In genomic region chr21:42362700-42363099, GRCh38 we compare ENCODE assay signal across 26 cellular contexts. TPM values are rescaled to one million over a fixed set of nuclear protein-coding genes. Genes with fewer than 3 reads are reported as not detected.
DNase-seq lines count a peak whose midpoint lies in the region; ATAC-seq and TF ChIP-seq lines count a peak whose summit lies in the region.
"Had no signal": no experiment of that assay in that cellular context is flagged by ENCODE, and none has a peak within 500 bp of the region (broad histone marks: within the 10 kb centered on the region; RNA-seq: fewer than 3 reads in every experiment).

No MANE protein-coding gene starts in this region.

- H3K27me3 Mint-ChIP-seq in CD4-positive, alpha-beta T cell: no peaks in the 10 kb centered on the region

- no TSS peak for BruUV-seq in PC-9 (replicated peaks; lab: Mats Ljungman, UMichigan)

- no peaks in the 10 kb centered on the region for H3K79me2 ChIP-seq in PC-9 (ENCODE audit: low read depth)

- peak; percentile 41 for DNase-seq in GM12865 (ENCODE audit: low read depth)
- DNase-seq in PC-9: no peak
- DNase-seq in left kidney (ENCODE audit: low read depth, low spot score): peak; percentile 56
- no peak for DNase-seq in CD4-positive, alpha-beta T cell
- no peak for DNase-seq in ovary
- no peak for DNase-seq in cardiac septum (ENCODE audit: low spot score)
- DNase-seq: 8988T; CD4-positive, alpha-beta memory T cell; COR-L47; MG63; NCI-H1694; NCI-H2029 treated with DMSO at 0.1 percent for 48 hours; NCI-H226; NCI-H510A; NCI-H69; SJCRH30 had no signal

- no peaks in the 10 kb centered on the region for H3K4me1 Mint-ChIP-seq in CD4-positive, alpha-beta T cell (ENCODE audit: low read depth)
- H3K4me1 Mint-ChIP-seq: CD4-positive, alpha-beta memory T cell had no signal

- ATAC-seq in CD4-positive, alpha-beta T cell (ENCODE audit: poor library complexity): no peak
- no peak for ATAC-seq in HG02884 (IDR thresholded peaks at IDR 0.05; ENCODE audit: unreplicated experiment)
- ATAC-seq: HCT116, HepG2, Right ventricle myocardium inferior, SK-N-SH treated with all-trans-retinoic acid at 6 μM for 48 hours had no signal

- H3F3A ChIP-seq in PC-9 (ENCODE audit: insufficient read depth, low read depth): peaks cover 25% of the 10 kb centered on the region

- no peak overlapping the region for H3K27ac ChIP-seq in BLaER1
- H3K27ac ChIP-seq in PC-9: peak overlapping the region; percentile 60
- H3K27ac ChIP-seq in CD4-positive, alpha-beta T cell (ENCODE audit: low read depth, low read length): no peak overlapping the region
- no peak overlapping the region for H3K27ac ChIP-seq in ovary
- H3K27ac ChIP-seq: SJCRH30 had no signal

- H3K9me3 ChIP-seq in BLaER1: peaks cover 9% of the 10 kb centered on the region
- no peaks in the 10 kb centered on the region for H3K9me3 ChIP-seq in PC-9 (ENCODE audit: insufficient read depth, low read depth)
- H3K9me3 ChIP-seq in CD4-positive, alpha-beta T cell (ENCODE audit: control insufficient read depth, low read length): no peaks in the 10 kb centered on the region
- H3K9me3 ChIP-seq in ovary: no peaks in the 10 kb centered on the region
- H3K9me3 ChIP-seq: SJCRH30 had no signal

- H3K9me2 ChIP-seq in PC-9 (ENCODE audit: insufficient read depth): no peaks in the 10 kb centered on the region

- intact Hi-C loops in PC-9 (cut with micrococcal nuclease; ENCODE audit: unreplicated experiment) (no loop called here), ovary (cut with DNase I) (no loop called here), cardiac septum (cut with DNase I) (no loop called here)
- intact Hi-C loops in CD4-positive, alpha-beta T cell (cut with DNase I, micrococcal nuclease): loop anchor here in 1 of 2 experiments (2.0 kb wide), 1 partner anchor 26 kb away; no protein-coding TSS in a partner anchor

- no peaks in the 10 kb centered on the region for H3K9me3 Mint-ChIP-seq in CD4-positive, alpha-beta T cell

- no peaks in the 10 kb centered on the region for H3K36me3 Mint-ChIP-seq in CD4-positive, alpha-beta T cell (ENCODE audit: low read depth)
- H3K36me3 Mint-ChIP-seq: CD4-positive, alpha-beta memory T cell had no signal

- no peak for TF ChIP-seq CTCF in GM12865 (IDR thresholded peaks at IDR 0.05; ENCODE audit: insufficient read depth, low read depth, low read length, missing control alignments)
- no peak for TF ChIP-seq CTCF in PC-9 (conservative IDR thresholded peaks at IDR 0.05)
- no peak for TF ChIP-seq CTCF in CD4-positive, alpha-beta T cell (IDR thresholded peaks at IDR 0.05)
- TF ChIP-seq CTCF in ovary (IDR thresholded peaks at IDR 0.05): no peak

- no peaks in the 10 kb centered on the region for H3K36me3 ChIP-seq in BLaER1
- no peaks in the 10 kb centered on the region for H3K36me3 ChIP-seq in PC-9 (ENCODE audit: low read depth)
- H3K36me3 ChIP-seq in ovary: no peaks in the 10 kb centered on the region
- H3K36me3 ChIP-seq: MG63, SJCRH30 had no signal

- H4K20me1 ChIP-seq in BLaER1 (no peaks in the 10 kb centered on the region), PC-9 (ENCODE audit: insufficient read depth) (no peaks in the 10 kb centered on the region)

- no peak overlapping the region for H3K4me3 Mint-ChIP-seq in CD4-positive, alpha-beta T cell
- H3K4me3 Mint-ChIP-seq: CD4-positive, alpha-beta memory T cell had no signal

- WGBS in ovary, 3 donors: 58 to 75% (median 61%) methylated on average over 9 of the region's 9 CpGs

- H3K4me1 ChIP-seq in BLaER1 (peaks cover 58% of the 10 kb centered on the region), PC-9 (replicated peaks; ENCODE audit: insufficient read depth) (peaks cover 38% of the 10 kb centered on the region), ovary (ENCODE audit: insufficient read depth) (no peaks in the 10 kb centered on the region)
- H3K4me1 ChIP-seq: SJCRH30 had no signal

- no peak for TF ChIP-seq POLR2A in ovary (IDR thresholded peaks at IDR 0.05)

- POLR2A ChIA-PET in PC-9 (lab: Charles Lee; ENCODE audit: unreplicated experiment): no interaction called here
- POLR2A ChIA-PET in CD4-positive, alpha-beta T cell (lab: Charles Lee): no interaction called here

- H3K9ac ChIP-seq in BLaER1: no peak overlapping the region

- CTCF ChIA-PET in PC-9 (lab: Charles Lee): interaction anchor here (0.6 to 0.7 kb wide), 3 partner anchors 53 to 270 kb away, joined by 3 to 7 read pairs (median 4); no protein-coding TSS in a partner anchor
- CTCF ChIA-PET in CD4-positive, alpha-beta T cell (lab: Charles Lee): interaction anchor here (0.7 to 1.3 kb wide), 2 partner anchors 87 to 290 kb away, joined by 3 to 5 read pairs; no protein-coding TSS in a partner anchor

- no peak for TF ChIP-seq EP300 in ovary (IDR thresholded peaks at IDR 0.05)

- H3K4me2 ChIP-seq in BLaER1 (peak overlapping the region; percentile 45), PC-9 (peak overlapping the region; percentile 53)

- H3K4me3 ChIP-seq in BLaER1 (no peak overlapping the region), GM12865 (ENCODE audit: low read depth, low read length) (no peak overlapping the region), PC-9 (no peak overlapping the region), ovary (no peak overlapping the region)
- H3K4me3 ChIP-seq: MG63, SJCRH30 had no signal

- H3K27me3 ChIP-seq in BLaER1 (no peaks in the 10 kb centered on the region), PC-9 (ENCODE audit: insufficient read depth, low read depth) (no peaks in the 10 kb centered on the region), ovary (no peaks in the 10 kb centered on the region)
- H3K27me3 ChIP-seq in CD4-positive, alpha-beta T cell (ENCODE audit: control insufficient read depth, insufficient read depth, low read length): no peaks in the 10 kb centered on the region

- no peak overlapping the region for H3K27ac Mint-ChIP-seq in CD4-positive, alpha-beta T cell
- H3K27ac Mint-ChIP-seq: CD4-positive, alpha-beta memory T cell had no signal

- H2AFZ ChIP-seq in PC-9: no peak overlapping the region

RNA-seq across cellular contexts. Expression of gene TFF1, which starts 3.6 kb away (rescaled TPM):
- total RNA-seq in PC-9 (2021): 2.2 and 5.7 TPM in 2 replicates
- total RNA-seq in CD4-positive, alpha-beta T cell: not detected
- 1 to 10 TPM in 1 of 7 donors, not detected in 6; 1.4 TPM for total RNA-seq in ovary
- not detected for polyA plus RNA-seq in ovary
- total RNA-seq in cardiac septum: not detected
- total RNA-seq: CD4-positive, alpha-beta memory T cell; H4; HT1080; Right ventricle myocardium inferior; RPMI7951; SJCRH30 had no signal
- polyA plus RNA-seq: BJ; CD4-positive, alpha-beta memory T cell had no signal

RNA-seq across cellular contexts. Expression of gene TFF2, which starts 11.9 kb away (rescaled TPM):
- total RNA-seq in PC-9 (2021) (0.52 TPM in 1 of 2 replicates, not detected in the other), ovary (1 to 10 TPM in 1 of 7 donors, under 1 TPM in 1, not detected in 5; 0.31 to 3.7 TPM), cardiac septum (not detected)
- total RNA-seq in CD4-positive, alpha-beta T cell: not detected
- polyA plus RNA-seq in ovary: not detected
- total RNA-seq: CD4-positive, alpha-beta memory T cell; H4; HepG2; HT1080; Right ventricle myocardium inferior; RPMI7951; SJCRH30 had no signal
- polyA plus RNA-seq: BJ; CD4-positive, alpha-beta memory T cell had no signal

RNA-seq across cellular contexts. Expression of gene TMPRSS3, which starts 33.2 kb away (rescaled TPM):
- total RNA-seq in PC-9 (2021): 4.3 and 8.6 TPM in 2 replicates
- 1 to 10 TPM; 1.5 TPM for total RNA-seq in CD4-positive, alpha-beta T cell
- total RNA-seq in ovary: 10 to 100 TPM in 1 of 7 donors, 1 to 10 TPM in 4, not detected in 2; 1.3 to 28.6 (median 3.4) TPM
- polyA plus RNA-seq in ovary: under 1 TPM; 0.07 to 0.12 TPM
- not detected for total RNA-seq in cardiac septum
- total RNA-seq: HT1080, Right ventricle myocardium inferior, RPMI7951, SJCRH30 had no signal
- polyA plus RNA-seq: BJ had no signal

RNA-seq across cellular contexts. Expression of gene UBASH3A, which starts 41.0 kb away (rescaled TPM):
- not detected in 2 replicates for total RNA-seq in PC-9 (2021)
- 10 to 100 TPM; 59.7 to 60.8 TPM for total RNA-seq in CD4-positive, alpha-beta T cell
- under 1 TPM in 5 of 7 donors, not detected in 2; 0.15 to 0.54 (median 0.24) TPM for total RNA-seq in ovary
- under 1 TPM; 0.19 to 0.85 TPM for polyA plus RNA-seq in ovary
- not detected for total RNA-seq in cardiac septum
- total RNA-seq: H4, HepG2, HT1080, Right ventricle myocardium inferior, RPMI7951, SJCRH30 had no signal
- polyA plus RNA-seq: BJ, HepG2 had no signal

RNA-seq across cellular contexts. Expression of gene TFF3, which starts 47.5 kb away (rescaled TPM):
- total RNA-seq in PC-9 (2021) (not detected in 2 replicates), ovary (100 to 1,000 TPM in 1 of 7 donors, 10 to 100 TPM in 2, 1 to 10 TPM in 3, not detected in 1; 1.9 to 131 (median 11.0) TPM), cardiac septum (4.8 TPM)
- not detected for total RNA-seq in CD4-positive, alpha-beta T cell
- 10 to 100 TPM in 1 of 2 donors, 1 to 10 TPM in 1; 1.3 to 17.1 TPM for polyA plus RNA-seq in ovary
- total RNA-seq: CD4-positive, alpha-beta memory T cell; H4; HT1080 had no signal
- polyA plus RNA-seq: BJ; CD4-positive, alpha-beta memory T cell had no signal

Comparison
In these comparisons a context has a peak if more than half of its experiments do, and no peak if none do; other contexts are left out.
1. DNase-seq: peak in GM12865 (single experiment) and left kidney (single experiment); none in PC-9 (0 of 2), CD4-positive, alpha-beta T cell (0 of 10), ovary (0 of 5) and cardiac septum (single experiment).